28 cellular contexts compared by ENCODE assay signal in genomic region chr1:11065796-11066195, GRCh38. TPM values are rescaled to one million over a fixed set of nuclear protein-coding genes. Genes with fewer than 3 reads are reported as not detected.
"Had no signal": no experiment of that assay in that cellular context is flagged by ENCODE, and none has a peak within 500 bp of the region (broad histone marks: within the 10 kb centered on the region; RNA-seq: fewer than 3 reads in every experiment).

No MANE protein-coding gene starts in this region.

- FAIRE-seq: islet of Langerhans, kidney, pancreas, small intestine had no signal

- H3K9me3 Mint-ChIP-seq: immature natural killer cell; natural killer cell; nephron progenitor cell; stimulated activated effector memory CD8-positive, alpha-beta T cell treated with anti-CD3 and anti-CD28 coated beads, Interleukin-12 subunit alpha, Interleukin-12 subunit beta, amount 100 ng/mL, for 72 hours; stimulated activated naive CD8-positive, alpha-beta T cell treated with anti-CD3 and anti-CD28 coated beads, Interleukin-15, amount 100 ng/mL, for 72 hours; type B pancreatic cell had no signal

- H3K36me3 ChIP-seq: uterus had no signal

- H3K4me3 Mint-ChIP-seq: immature natural killer cell; natural killer cell; nephron progenitor cell; stimulated activated effector memory CD8-positive, alpha-beta T cell treated with anti-CD3 and anti-CD28 coated beads, Interleukin-12 subunit alpha, Interleukin-12 subunit beta, amount 100 ng/mL, for 72 hours; stimulated activated naive CD8-positive, alpha-beta T cell treated with anti-CD3 and anti-CD28 coated beads, Interleukin-15, amount 100 ng/mL, for 72 hours; type B pancreatic cell had no signal

- H3K9me3 ChIP-seq: left lung, lower lobe of right lung, pancreas, psoas muscle, right atrium auricular region, sigmoid colon, tibial nerve, uterus had no signal

- H3K27ac Mint-ChIP-seq: immature natural killer cell; natural killer cell; nephron progenitor cell; stimulated activated effector memory CD8-positive, alpha-beta T cell treated with anti-CD3 and anti-CD28 coated beads, Interleukin-12 subunit alpha, Interleukin-12 subunit beta, amount 100 ng/mL, for 72 hours; stimulated activated naive CD8-positive, alpha-beta T cell treated with anti-CD3 and anti-CD28 coated beads, Interleukin-15, amount 100 ng/mL, for 72 hours; type B pancreatic cell had no signal

- DNase-seq: hypothalamus; immature natural killer cell; left colon; mammary epithelial cell; mesenchymal stem cell; natural killer cell; nephron progenitor cell; pancreas; small intestine; stimulated activated CD4-positive, alpha-beta T cell treated with anti-CD3 and anti-CD28 coated beads, Interleukin-4, amount 100 ng/mL, for 24 hours; stimulated activated naive CD4-positive, alpha-beta T cell treated with Interleukin-2 at 50 U/mL for 16 hours; stimulated activated naive CD8-positive, alpha-beta T cell treated with anti-CD3 and anti-CD28 coated beads, Interleukin-15, amount 100 ng/mL, for 72 hours; uterus had no signal

- ATAC-seq: left colon; left lung; lower lobe of right lung; natural killer cell; pancreas; psoas muscle; stimulated activated effector memory CD8-positive, alpha-beta T cell treated with anti-CD3 and anti-CD28 coated beads, Interleukin-12 subunit alpha, Interleukin-12 subunit beta, amount 100 ng/mL, for 72 hours; stimulated activated naive CD8-positive, alpha-beta T cell treated with anti-CD3 and anti-CD28 coated beads, Interleukin-15, amount 100 ng/mL, for 72 hours had no signal

- H3K27ac ChIP-seq: left lung, lower lobe of right lung, pancreas, psoas muscle, right atrium auricular region, sigmoid colon, spleen, tibial nerve, uterus had no signal

- H3K4me3 ChIP-seq: left lung, lower lobe of right lung, pancreas, psoas muscle, right atrium auricular region, sigmoid colon, spleen, tibial nerve, uterus had no signal

- H3K27me3 ChIP-seq: left lung, pancreas, right atrium auricular region, sigmoid colon, spleen, tibial nerve, uterus had no signal

- H3K27me3 Mint-ChIP-seq: stimulated activated naive CD8-positive, alpha-beta T cell treated with anti-CD3 and anti-CD28 coated beads, Interleukin-15, amount 100 ng/mL, for 72 hours; type B pancreatic cell had no signal

RNA-seq across cellular contexts. Expression of gene MASP2, which starts 18.8 kb away (rescaled TPM):
- total RNA-seq: kidney, left colon, left lung, lower lobe of right lung, mucosa of gallbladder, pancreas, psoas muscle, renal cortical epithelial cell, right atrium auricular region, sigmoid colon, spleen, temporal lobe, tibial nerve, ureter, uterus had no signal
- polyA plus RNA-seq: immature natural killer cell, small intestine had no signal
